ENCODE assay signal across 1 cellular context in the genomic region with DNA sequence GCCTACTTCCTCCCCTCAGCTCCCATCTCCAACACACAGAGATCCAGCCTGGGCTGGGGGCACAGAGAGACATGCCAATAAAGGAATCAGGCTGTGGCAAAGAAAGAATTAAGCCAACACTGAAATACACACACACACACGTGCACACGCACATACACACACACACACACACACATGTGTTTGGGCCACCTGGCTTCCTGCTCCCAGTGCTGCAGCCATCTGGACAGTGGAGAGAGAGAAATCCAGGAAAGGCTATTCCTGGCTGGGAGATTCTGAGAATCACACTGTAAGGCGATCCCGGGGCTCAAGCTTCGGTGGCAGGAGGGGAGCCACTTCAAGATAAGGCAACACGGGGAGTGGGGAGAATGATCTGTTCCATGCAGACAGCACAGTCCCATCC.
TF ChIP-seq lines count a peak whose summit lies in the region.

No MANE protein-coding gene starts in this region.

TF ChIP-seq in HepG2, 621 proteins besides CTCF, POLR2A, EP300 and RAD21 (continued from another document):
- TF ChIP-seq, protein P1, sequence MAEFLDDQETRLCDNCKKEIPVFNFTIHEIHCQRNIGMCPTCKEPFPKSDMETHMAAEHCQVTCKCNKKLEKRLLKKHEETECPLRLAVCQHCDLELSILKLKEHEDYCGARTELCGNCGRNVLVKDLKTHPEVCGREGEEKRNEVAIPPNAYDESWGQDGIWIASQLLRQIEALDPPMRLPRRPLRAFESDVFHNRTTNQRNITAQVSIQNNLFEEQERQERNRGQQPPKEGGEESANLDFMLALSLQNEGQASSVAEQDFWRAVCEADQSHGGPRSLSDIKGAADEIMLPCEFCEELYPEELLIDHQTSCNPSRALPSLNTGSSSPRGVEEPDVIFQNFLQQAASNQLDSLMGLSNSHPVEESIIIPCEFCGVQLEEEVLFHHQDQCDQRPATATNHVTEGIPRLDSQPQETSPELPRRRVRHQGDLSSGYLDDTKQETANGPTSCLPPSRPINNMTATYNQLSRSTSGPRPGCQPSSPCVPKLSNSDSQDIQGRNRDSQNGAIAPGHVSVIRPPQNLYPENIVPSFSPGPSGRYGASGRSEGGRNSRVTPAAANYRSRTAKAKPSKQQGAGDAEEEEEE (CRISPR knock-in tag; IDR thresholded peaks at IDR 0.05; ENCODE audit: borderline replicate concordance), result no peak
- TF ChIP-seq TRIM24 (CRISPR knock-in tag; IDR thresholded peaks at IDR 0.05), result no peak
- no peak for TF ChIP-seq IRX3 (CRISPR knock-in tag; IDR thresholded peaks at IDR 0.05; ENCODE audit: borderline replicate concordance, low read depth)
